Comparison of ENCODE assay signal across 1 cellular context in the genomic region with DNA sequence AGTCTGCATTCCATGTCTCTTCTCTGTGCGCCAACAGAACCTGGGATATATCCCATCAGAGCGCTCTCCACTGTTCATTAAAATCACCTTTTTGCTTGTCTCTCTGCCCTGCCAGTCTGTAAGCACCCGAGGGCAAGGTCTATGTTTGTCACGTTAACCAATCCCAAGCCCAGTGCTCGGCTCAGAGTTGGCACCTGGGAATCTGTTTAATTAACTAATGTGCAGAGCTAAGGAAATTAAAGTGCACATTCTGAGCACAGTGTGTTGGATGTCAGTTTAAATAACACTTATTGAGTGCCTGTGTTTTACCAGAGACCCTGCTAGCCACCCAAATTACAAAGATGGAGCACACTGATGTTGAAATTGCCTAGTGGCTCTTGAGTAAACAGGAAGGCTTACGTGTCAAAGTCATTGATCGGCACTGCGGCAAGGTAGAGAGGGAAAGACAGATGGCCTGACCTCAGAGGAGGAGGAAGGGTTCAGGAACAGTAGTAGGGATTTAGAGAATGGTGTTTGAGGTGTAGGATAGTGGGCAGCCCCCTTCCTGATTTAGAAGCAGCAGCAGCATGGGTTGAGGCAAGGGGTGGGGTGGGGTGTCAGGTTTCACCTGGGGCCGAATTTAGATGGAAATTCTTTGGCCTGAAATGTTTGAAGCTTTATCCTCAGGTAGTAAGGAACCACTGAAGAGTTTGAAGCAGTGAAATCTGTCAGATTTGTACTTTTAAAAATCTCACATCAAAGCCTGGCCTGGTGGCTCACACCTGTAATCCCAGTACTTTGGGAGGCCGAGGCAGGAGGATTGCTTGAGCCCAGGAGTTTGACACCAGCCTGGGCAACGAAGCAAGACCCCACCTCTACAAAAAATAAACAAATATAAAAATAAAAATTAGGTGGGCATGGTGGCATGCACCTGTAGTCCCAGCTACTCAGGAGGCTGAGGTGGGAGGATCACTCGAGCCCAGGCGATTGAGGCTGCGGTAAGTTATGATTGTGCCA.
A peak's percentile ranks its signal among the peaks of the same experiment; 100 is the strongest.
TF ChIP-seq lines count a peak whose summit lies in the region.

No MANE protein-coding gene starts in this region.

TF ChIP-seq in HepG2, 621 proteins besides CTCF, POLR2A, EP300 and RAD21 (continued from another document and continues in another):
- 0 out of 2 replicates have a peak, but pooled peaks have one; percentile 17 for TF ChIP-seq REXO4 (CRISPR knock-in tag; IDR thresholded peaks at IDR 0.05; ENCODE audit: borderline replicate concordance)
- TF ChIP-seq ZNF264 (CRISPR knock-in tag; IDR thresholded peaks at IDR 0.05), result peak; percentile 90
- no peak; the same call in 1 of the 2 replicates for TF ChIP-seq JUNB (CRISPR knock-in tag; IDR thresholded peaks at IDR 0.05; ENCODE audit: borderline replicate concordance)
- TF ChIP-seq DNMT3B (CRISPR knock-in tag; conservative IDR thresholded peaks at IDR 0.05), result 0 out of 2 replicates have a peak, but pooled peaks have one; percentile 54
- TF ChIP-seq ZNF124 (CRISPR knock-in tag; IDR thresholded peaks at IDR 0.05), result peak; percentile 47; the same call in 1 of the 2 replicates
- TF ChIP-seq PAF1 (CRISPR knock-in tag; IDR thresholded peaks at IDR 0.05), result no peak
- peak; percentile 61; the same call in 1 of the 2 replicates for TF ChIP-seq ZBTB3 (CRISPR knock-in tag; IDR thresholded peaks at IDR 0.05; ENCODE audit: borderline replicate concordance, low read depth)
- no peak for TF ChIP-seq RBM22 (optimal IDR thresholded peaks at IDR 0.05; ENCODE audit: low read length)
- TF ChIP-seq DR1 (CRISPR knock-in tag; IDR thresholded peaks at IDR 0.05), result no peak
- TF ChIP-seq ZNF674 (CRISPR knock-in tag; IDR thresholded peaks at IDR 0.05; ENCODE audit: low read depth), result no peak
- TF ChIP-seq ZSCAN31 (CRISPR knock-in tag; IDR thresholded peaks at IDR 0.05; ENCODE audit: low read depth), result 0 out of 2 replicates have a peak, but pooled peaks have one; percentile 50
- peak; percentile 90 for TF ChIP-seq NCOA2 (CRISPR knock-in tag; IDR thresholded peaks at IDR 0.05)
- 0 out of 2 replicates have a peak, but pooled peaks have one; percentile 65 for TF ChIP-seq ZSCAN21 (CRISPR knock-in tag; IDR thresholded peaks at IDR 0.05; ENCODE audit: borderline replicate concordance)
- 0 out of 2 replicates have a peak, but pooled peaks have one; percentile 3 for TF ChIP-seq KDM5B (CRISPR knock-in tag; IDR thresholded peaks at IDR 0.05; ENCODE audit: borderline replicate concordance)
- 0 out of 2 replicates have a peak, but pooled peaks have one; percentile 33 for TF ChIP-seq ZNF34 (CRISPR knock-in tag; IDR thresholded peaks at IDR 0.05; ENCODE audit: borderline replicate concordance)
- peak; percentile 76; the same call in 1 of the 2 replicates for TF ChIP-seq ZKSCAN8 (CRISPR knock-in tag; IDR thresholded peaks at IDR 0.05; ENCODE audit: borderline replicate concordance)
- TF ChIP-seq STAG1 (CRISPR knock-in tag; IDR thresholded peaks at IDR 0.05), result no peak
- TF ChIP-seq CEBPG (CRISPR knock-in tag; IDR thresholded peaks at IDR 0.05), result peak; percentile 93
- no peak for TF ChIP-seq ZNF597 (CRISPR knock-in tag; IDR thresholded peaks at IDR 0.05)
- TF ChIP-seq U2AF2 (IDR thresholded peaks at IDR 0.05; ENCODE audit: low read depth, low read length), result no peak
- TF ChIP-seq KLF12 (CRISPR knock-in tag; IDR thresholded peaks at IDR 0.05; ENCODE audit: borderline replicate concordance), result 0 out of 2 replicates have a peak, but pooled peaks have one; percentile 23
- no peak for TF ChIP-seq ZNF333 (CRISPR knock-in tag; IDR thresholded peaks at IDR 0.05; ENCODE audit: borderline replicate concordance)
- no peak for TF ChIP-seq LRRFIP1 (CRISPR knock-in tag; conservative IDR thresholded peaks at IDR 0.05)
- no peak for TF ChIP-seq ZSCAN22 (CRISPR knock-in tag; IDR thresholded peaks at IDR 0.05)
- peak; percentile 92; the same call in 1 of the 2 replicates for TF ChIP-seq MIER3 (CRISPR knock-in tag; IDR thresholded peaks at IDR 0.05; ENCODE audit: borderline replicate concordance)
- TF ChIP-seq, protein P1, sequence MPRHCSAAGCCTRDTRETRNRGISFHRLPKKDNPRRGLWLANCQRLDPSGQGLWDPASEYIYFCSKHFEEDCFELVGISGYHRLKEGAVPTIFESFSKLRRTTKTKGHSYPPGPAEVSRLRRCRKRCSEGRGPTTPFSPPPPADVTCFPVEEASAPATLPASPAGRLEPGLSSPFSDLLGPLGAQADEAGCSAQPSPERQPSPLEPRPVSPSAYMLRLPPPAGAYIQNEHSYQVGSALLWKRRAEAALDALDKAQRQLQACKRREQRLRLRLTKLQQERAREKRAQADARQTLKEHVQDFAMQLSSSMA (CRISPR knock-in tag; IDR thresholded peaks at IDR 0.05), result no peak
- TF ChIP-seq ZNF781 (CRISPR knock-in tag; IDR thresholded peaks at IDR 0.05; ENCODE audit: borderline replicate concordance, not compliant biosample characterization), result peak; percentile 77
- peak; percentile 73 for TF ChIP-seq SIX1 (CRISPR knock-in tag; IDR thresholded peaks at IDR 0.05; ENCODE audit: borderline replicate concordance)
- TF ChIP-seq MXD4 (CRISPR knock-in tag; IDR thresholded peaks at IDR 0.05), result peak; percentile 82
- TF ChIP-seq HNRNPUL1 (IDR thresholded peaks at IDR 0.05; ENCODE audit: low read depth, low read length), result no peak
- TF ChIP-seq TP53 (CRISPR knock-in tag; conservative IDR thresholded peaks at IDR 0.05), result no peak
- TF ChIP-seq GFI1 (CRISPR knock-in tag; IDR thresholded peaks at IDR 0.05; ENCODE audit: borderline replicate concordance), result peak; percentile 66; the same call in 1 of the 2 replicates
- no peak for TF ChIP-seq TOE1 (CRISPR knock-in tag; IDR thresholded peaks at IDR 0.05)
- peak in 1 of 2 experiments; percentile 74; a peak in 2 of 4 replicates for TF ChIP-seq ATF4 (CRISPR knock-in tag; IDR thresholded peaks at IDR 0.05)
- no peak for TF ChIP-seq MBNL3 (CRISPR knock-in tag; conservative IDR thresholded peaks at IDR 0.05)
- peak; percentile 93 for TF ChIP-seq MED1 (CRISPR knock-in tag; IDR thresholded peaks at IDR 0.05)
- TF ChIP-seq PITX1 (CRISPR knock-in tag; IDR thresholded peaks at IDR 0.05), result peak; percentile 96
- TF ChIP-seq KDM6A (CRISPR knock-in tag; IDR thresholded peaks at IDR 0.05; ENCODE audit: low read depth), result peak; percentile 88
- peak; percentile 69; the same call in 1 of the 2 replicates for TF ChIP-seq GABPB1 (CRISPR knock-in tag; IDR thresholded peaks at IDR 0.05)
- TF ChIP-seq AKAP8 (CRISPR knock-in tag; IDR thresholded peaks at IDR 0.05), result peak; percentile 59; the same call in 1 of the 2 replicates
- TF ChIP-seq KDM2A (CRISPR knock-in tag; IDR thresholded peaks at IDR 0.05; ENCODE audit: borderline replicate concordance, low read depth), result 0 out of 2 replicates have a peak, but pooled peaks have one; percentile 27
- TF ChIP-seq MTF2 (CRISPR knock-in tag; IDR thresholded peaks at IDR 0.05; ENCODE audit: borderline replicate concordance), result no peak
- no peak for TF ChIP-seq ZBTB46 (CRISPR knock-in tag; IDR thresholded peaks at IDR 0.05; ENCODE audit: borderline replicate concordance)
- TF ChIP-seq ZNF569 (CRISPR knock-in tag; IDR thresholded peaks at IDR 0.05; ENCODE audit: borderline replicate concordance), result no peak
- no peak for TF ChIP-seq ZNF160 (CRISPR knock-in tag; IDR thresholded peaks at IDR 0.05)
- no peak for TF ChIP-seq HOXA7 (CRISPR knock-in tag; IDR thresholded peaks at IDR 0.05)
- peak; percentile 93 for TF ChIP-seq SALL1 (CRISPR knock-in tag; IDR thresholded peaks at IDR 0.05)
- TF ChIP-seq MXI1 (IDR thresholded peaks at IDR 0.05; ENCODE audit: borderline replicate concordance, low read depth, low read length), result peak; percentile 10; the same call in 1 of the 3 replicates
- TF ChIP-seq ZNF546 (CRISPR knock-in tag; conservative IDR thresholded peaks at IDR 0.05), result no peak
- peak; percentile 83 for TF ChIP-seq HOXA3 (CRISPR knock-in tag; IDR thresholded peaks at IDR 0.05)
- TF ChIP-seq GTF2F1 (IDR thresholded peaks at IDR 0.05; ENCODE audit: low read length), result no peak
- TF ChIP-seq, protein P2, sequence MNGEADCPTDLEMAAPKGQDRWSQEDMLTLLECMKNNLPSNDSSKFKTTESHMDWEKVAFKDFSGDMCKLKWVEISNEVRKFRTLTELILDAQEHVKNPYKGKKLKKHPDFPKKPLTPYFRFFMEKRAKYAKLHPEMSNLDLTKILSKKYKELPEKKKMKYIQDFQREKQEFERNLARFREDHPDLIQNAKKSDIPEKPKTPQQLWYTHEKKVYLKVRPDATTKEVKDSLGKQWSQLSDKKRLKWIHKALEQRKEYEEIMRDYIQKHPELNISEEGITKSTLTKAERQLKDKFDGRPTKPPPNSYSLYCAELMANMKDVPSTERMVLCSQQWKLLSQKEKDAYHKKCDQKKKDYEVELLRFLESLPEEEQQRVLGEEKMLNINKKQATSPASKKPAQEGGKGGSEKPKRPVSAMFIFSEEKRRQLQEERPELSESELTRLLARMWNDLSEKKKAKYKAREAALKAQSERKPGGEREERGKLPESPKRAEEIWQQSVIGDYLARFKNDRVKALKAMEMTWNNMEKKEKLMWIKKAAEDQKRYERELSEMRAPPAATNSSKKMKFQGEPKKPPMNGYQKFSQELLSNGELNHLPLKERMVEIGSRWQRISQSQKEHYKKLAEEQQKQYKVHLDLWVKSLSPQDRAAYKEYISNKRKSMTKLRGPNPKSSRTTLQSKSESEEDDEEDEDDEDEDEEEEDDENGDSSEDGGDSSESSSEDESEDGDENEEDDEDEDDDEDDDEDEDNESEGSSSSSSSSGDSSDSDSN (CRISPR knock-in tag; IDR thresholded peaks at IDR 0.05), result 0 out of 2 replicates have a peak, but pooled peaks have one; percentile 17
- no peak for TF ChIP-seq SMAD9 (CRISPR knock-in tag; IDR thresholded peaks at IDR 0.05)
- no peak for TF ChIP-seq ZNF3 (CRISPR knock-in tag; IDR thresholded peaks at IDR 0.05)
- no peak for TF ChIP-seq NPAS2 (CRISPR knock-in tag; IDR thresholded peaks at IDR 0.05; ENCODE audit: borderline replicate concordance)
- TF ChIP-seq, protein P3, sequence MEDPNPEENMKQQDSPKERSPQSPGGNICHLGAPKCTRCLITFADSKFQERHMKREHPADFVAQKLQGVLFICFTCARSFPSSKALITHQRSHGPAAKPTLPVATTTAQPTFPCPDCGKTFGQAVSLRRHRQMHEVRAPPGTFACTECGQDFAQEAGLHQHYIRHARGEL (CRISPR knock-in tag; IDR thresholded peaks at IDR 0.05), result no peak
- TF ChIP-seq, protein P4, sequence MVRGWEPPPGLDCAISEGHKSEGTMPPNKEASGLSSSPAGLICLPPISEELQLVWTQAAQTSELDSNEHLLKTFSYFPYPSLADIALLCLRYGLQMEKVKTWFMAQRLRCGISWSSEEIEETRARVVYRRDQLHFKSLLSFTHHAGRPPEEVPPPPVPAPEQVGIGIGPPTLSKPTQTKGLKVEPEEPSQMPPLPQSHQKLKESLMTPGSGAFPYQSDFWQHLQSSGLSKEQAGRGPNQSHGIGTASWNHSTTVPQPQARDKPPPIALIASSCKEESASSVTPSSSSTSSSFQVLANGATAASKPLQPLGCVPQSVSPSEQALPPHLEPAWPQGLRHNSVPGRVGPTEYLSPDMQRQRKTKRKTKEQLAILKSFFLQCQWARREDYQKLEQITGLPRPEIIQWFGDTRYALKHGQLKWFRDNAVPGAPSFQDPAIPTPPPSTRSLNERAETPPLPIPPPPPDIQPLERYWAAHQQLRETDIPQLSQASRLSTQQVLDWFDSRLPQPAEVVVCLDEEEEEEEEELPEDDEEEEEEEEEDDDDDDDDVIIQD (CRISPR knock-in tag; IDR thresholded peaks at IDR 0.05; ENCODE audit: low read depth), result peak; percentile 81; the same call in 1 of the 2 replicates
- peak; percentile 88 for TF ChIP-seq ZNF121 (CRISPR knock-in tag; IDR thresholded peaks at IDR 0.05)
- TF ChIP-seq YEATS2 (CRISPR knock-in tag; IDR thresholded peaks at IDR 0.05; ENCODE audit: borderline replicate concordance), result peak; percentile 38; the same call in 1 of the 2 replicates
- TF ChIP-seq ZNF670 (CRISPR knock-in tag; IDR thresholded peaks at IDR 0.05; ENCODE audit: borderline replicate concordance), result peak; percentile 98
